1 cellular context compared by ENCODE assay signal in the genomic region with DNA sequence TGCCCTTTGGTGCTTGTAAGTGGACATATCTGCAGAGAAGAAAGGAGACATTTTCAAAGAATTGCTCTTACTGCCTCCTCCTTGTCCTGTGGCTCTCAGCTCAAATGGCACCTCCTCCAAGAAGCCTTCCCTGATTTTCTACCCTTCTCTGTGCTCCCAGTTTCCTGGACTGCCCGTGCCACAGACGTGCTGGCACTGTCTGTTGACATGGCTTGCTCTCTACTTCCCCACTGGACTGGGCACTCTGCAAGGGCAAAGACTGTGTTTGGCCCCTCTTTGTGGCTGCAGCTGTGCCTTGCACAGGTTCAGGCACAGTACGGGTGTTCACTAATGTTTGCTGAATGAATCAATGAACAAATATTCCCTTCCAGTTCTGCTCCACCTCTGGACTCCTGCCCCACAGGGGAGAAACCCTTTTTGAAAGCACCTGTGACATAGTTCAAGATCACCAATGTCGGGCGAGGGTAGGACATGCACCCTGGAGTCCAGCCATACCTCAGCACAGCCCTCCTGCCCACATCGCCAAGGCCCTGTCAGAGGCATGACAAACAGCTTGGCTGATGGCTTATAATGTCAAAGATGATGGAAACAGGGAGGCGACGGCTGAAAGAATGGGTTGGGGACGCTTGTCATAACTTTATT.
TF ChIP-seq lines count a peak whose summit lies in the region.

No MANE protein-coding gene starts in this region.

TF ChIP-seq in HepG2, 621 proteins besides CTCF, POLR2A, EP300 and RAD21 (continued from another document and continues in another):
- TF ChIP-seq ZNF292 (CRISPR knock-in tag; IDR thresholded peaks at IDR 0.05; ENCODE audit: borderline replicate concordance, low read depth) (peak; percentile 87; the same call in 1 of the 2 replicates), ZNF451 (CRISPR knock-in tag; IDR thresholded peaks at IDR 0.05) (0 out of 2 replicates have a peak, but pooled peaks have one; percentile 61), FOXK1 (CRISPR knock-in tag; IDR thresholded peaks at IDR 0.05; ENCODE audit: borderline replicate concordance, low read depth) (no peak), ZNF205 (CRISPR knock-in tag; IDR thresholded peaks at IDR 0.05) (0 out of 2 replicates have a peak, but pooled peaks have one; percentile 32), SCMH1 (CRISPR knock-in tag; IDR thresholded peaks at IDR 0.05; ENCODE audit: borderline replicate concordance) (no peak), ISL2 (CRISPR knock-in tag; IDR thresholded peaks at IDR 0.05) (no peak), MAFF (IDR thresholded peaks at IDR 0.05; ENCODE audit: low read depth, low read length) (no peak), ZNF549 (CRISPR knock-in tag; IDR thresholded peaks at IDR 0.05) (no peak), ZFX (CRISPR knock-in tag; IDR thresholded peaks at IDR 0.05; ENCODE audit: low read depth) (no peak; the same call in 1 of the 2 replicates), ETV6 (CRISPR knock-in tag; conservative IDR thresholded peaks at IDR 0.05) (no peak), KLF16 (CRISPR knock-in tag; IDR thresholded peaks at IDR 0.05) (no peak), ZNF350 (CRISPR knock-in tag; IDR thresholded peaks at IDR 0.05; ENCODE audit: borderline replicate concordance, low read depth) (peak; percentile 46; the same call in 1 of the 2 replicates), KMT2B (CRISPR knock-in tag; IDR thresholded peaks at IDR 0.05) (no peak), AHR (CRISPR knock-in tag; IDR thresholded peaks at IDR 0.05) (no peak), FOXK2 (IDR thresholded peaks at IDR 0.05) (no peak), ZNF274 (CRISPR knock-in tag; IDR thresholded peaks at IDR 0.05) (peak; percentile 75), ZNF709 (CRISPR knock-in tag; IDR thresholded peaks at IDR 0.05) (no peak), RFX5 (IDR thresholded peaks at IDR 0.05; ENCODE audit: low read depth, low read length) (no peak), ZNF782 (CRISPR knock-in tag; IDR thresholded peaks at IDR 0.05; ENCODE audit: borderline replicate concordance) (no peak), NONO (IDR thresholded peaks at IDR 0.05) (no peak), NONO (CRISPR knock-in tag; conservative IDR thresholded peaks at IDR 0.05) (peak; percentile 72), RELA (CRISPR knock-in tag; IDR thresholded peaks at IDR 0.05) (no peak), HOXA7 (CRISPR knock-in tag; IDR thresholded peaks at IDR 0.05) (no peak), MLLT10 (CRISPR knock-in tag; IDR thresholded peaks at IDR 0.05) (no peak), NFKB2 (CRISPR knock-in tag; IDR thresholded peaks at IDR 0.05; ENCODE audit: borderline replicate concordance) (no peak), SRSF9 (IDR thresholded peaks at IDR 0.05; ENCODE audit: borderline replicate concordance, insufficient read depth, low read depth, low read length, poor library complexity, severe bottlenecking) (no peak), ZNF496 (CRISPR knock-in tag; IDR thresholded peaks at IDR 0.05; ENCODE audit: insufficient replicate concordance) (no peak), POLR2AphosphoS2 (IDR thresholded peaks at IDR 0.05; ENCODE audit: low read depth, low read length) (no peak), HDAC2 (CRISPR knock-in tag; IDR thresholded peaks at IDR 0.05) (peak; percentile 60; the same call in 1 of the 2 replicates)
- TF ChIP-seq, protein P1, sequence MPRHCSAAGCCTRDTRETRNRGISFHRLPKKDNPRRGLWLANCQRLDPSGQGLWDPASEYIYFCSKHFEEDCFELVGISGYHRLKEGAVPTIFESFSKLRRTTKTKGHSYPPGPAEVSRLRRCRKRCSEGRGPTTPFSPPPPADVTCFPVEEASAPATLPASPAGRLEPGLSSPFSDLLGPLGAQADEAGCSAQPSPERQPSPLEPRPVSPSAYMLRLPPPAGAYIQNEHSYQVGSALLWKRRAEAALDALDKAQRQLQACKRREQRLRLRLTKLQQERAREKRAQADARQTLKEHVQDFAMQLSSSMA (CRISPR knock-in tag; IDR thresholded peaks at IDR 0.05) = peak; percentile 66; the same call in 1 of the 2 replicates
- TF ChIP-seq, protein P2, sequence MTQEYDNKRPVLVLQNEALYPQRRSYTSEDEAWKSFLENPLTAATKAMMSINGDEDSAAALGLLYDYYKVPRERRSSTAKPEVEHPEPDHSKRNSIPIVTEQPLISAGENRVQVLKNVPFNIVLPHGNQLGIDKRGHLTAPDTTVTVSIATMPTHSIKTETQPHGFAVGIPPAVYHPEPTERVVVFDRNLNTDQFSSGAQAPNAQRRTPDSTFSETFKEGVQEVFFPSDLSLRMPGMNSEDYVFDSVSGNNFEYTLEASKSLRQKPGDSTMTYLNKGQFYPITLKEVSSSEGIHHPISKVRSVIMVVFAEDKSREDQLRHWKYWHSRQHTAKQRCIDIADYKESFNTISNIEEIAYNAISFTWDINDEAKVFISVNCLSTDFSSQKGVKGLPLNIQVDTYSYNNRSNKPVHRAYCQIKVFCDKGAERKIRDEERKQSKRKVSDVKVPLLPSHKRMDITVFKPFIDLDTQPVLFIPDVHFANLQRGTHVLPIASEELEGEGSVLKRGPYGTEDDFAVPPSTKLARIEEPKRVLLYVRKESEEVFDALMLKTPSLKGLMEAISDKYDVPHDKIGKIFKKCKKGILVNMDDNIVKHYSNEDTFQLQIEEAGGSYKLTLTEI (CRISPR knock-in tag; conservative IDR thresholded peaks at IDR 0.05) = no peak
- TF ChIP-seq, protein P3, sequence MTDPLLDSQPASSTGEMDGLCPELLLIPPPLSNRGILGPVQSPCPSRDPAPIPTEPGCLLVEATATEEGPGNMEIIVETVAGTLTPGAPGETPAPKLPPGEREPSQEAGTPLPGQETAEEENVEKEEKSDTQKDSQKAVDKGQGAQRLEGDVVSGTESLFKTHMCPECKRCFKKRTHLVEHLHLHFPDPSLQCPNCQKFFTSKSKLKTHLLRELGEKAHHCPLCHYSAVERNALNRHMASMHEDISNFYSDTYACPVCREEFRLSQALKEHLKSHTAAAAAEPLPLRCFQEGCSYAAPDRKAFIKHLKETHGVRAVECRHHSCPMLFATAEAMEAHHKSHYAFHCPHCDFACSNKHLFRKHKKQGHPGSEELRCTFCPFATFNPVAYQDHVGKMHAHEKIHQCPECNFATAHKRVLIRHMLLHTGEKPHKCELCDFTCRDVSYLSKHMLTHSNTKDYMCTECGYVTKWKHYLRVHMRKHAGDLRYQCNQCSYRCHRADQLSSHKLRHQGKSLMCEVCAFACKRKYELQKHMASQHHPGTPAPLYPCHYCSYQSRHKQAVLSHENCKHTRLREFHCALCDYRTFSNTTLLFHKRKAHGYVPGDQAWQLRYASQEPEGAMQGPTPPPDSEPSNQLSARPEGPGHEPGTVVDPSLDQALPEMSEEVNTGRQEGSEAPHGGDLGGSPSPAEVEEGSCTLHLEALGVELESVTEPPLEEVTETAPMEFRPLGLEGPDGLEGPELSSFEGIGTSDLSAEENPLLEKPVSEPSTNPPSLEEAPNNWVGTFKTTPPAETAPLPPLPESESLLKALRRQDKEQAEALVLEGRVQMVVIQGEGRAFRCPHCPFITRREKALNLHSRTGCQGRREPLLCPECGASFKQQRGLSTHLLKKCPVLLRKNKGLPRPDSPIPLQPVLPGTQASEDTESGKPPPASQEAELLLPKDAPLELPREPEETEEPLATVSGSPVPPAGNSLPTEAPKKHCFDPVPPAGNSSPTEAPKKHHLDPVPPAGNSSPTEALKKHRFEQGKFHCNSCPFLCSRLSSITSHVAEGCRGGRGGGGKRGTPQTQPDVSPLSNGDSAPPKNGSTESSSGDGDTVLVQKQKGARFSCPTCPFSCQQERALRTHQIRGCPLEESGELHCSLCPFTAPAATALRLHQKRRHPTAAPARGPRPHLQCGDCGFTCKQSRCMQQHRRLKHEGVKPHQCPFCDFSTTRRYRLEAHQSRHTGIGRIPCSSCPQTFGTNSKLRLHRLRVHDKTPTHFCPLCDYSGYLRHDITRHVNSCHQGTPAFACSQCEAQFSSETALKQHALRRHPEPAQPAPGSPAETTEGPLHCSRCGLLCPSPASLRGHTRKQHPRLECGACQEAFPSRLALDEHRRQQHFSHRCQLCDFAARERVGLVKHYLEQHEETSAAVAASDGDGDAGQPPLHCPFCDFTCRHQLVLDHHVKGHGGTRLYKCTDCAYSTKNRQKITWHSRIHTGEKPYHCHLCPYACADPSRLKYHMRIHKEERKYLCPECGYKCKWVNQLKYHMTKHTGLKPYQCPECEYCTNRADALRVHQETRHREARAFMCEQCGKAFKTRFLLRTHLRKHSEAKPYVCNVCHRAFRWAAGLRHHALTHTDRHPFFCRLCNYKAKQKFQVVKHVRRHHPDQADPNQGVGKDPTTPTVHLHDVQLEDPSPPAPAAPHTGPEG (CRISPR knock-in tag; IDR thresholded peaks at IDR 0.05) = no peak
- TF ChIP-seq, protein P4, sequence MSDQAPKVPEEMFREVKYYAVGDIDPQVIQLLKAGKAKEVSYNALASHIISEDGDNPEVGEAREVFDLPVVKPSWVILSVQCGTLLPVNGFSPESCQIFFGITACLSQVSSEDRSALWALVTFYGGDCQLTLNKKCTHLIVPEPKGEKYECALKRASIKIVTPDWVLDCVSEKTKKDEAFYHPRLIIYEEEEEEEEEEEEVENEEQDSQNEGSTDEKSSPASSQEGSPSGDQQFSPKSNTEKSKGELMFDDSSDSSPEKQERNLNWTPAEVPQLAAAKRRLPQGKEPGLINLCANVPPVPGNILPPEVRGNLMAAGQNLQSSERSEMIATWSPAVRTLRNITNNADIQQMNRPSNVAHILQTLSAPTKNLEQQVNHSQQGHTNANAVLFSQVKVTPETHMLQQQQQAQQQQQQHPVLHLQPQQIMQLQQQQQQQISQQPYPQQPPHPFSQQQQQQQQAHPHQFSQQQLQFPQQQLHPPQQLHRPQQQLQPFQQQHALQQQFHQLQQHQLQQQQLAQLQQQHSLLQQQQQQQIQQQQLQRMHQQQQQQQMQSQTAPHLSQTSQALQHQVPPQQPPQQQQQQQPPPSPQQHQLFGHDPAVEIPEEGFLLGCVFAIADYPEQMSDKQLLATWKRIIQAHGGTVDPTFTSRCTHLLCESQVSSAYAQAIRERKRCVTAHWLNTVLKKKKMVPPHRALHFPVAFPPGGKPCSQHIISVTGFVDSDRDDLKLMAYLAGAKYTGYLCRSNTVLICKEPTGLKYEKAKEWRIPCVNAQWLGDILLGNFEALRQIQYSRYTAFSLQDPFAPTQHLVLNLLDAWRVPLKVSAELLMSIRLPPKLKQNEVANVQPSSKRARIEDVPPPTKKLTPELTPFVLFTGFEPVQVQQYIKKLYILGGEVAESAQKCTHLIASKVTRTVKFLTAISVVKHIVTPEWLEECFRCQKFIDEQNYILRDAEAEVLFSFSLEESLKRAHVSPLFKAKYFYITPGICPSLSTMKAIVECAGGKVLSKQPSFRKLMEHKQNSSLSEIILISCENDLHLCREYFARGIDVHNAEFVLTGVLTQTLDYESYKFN (CRISPR knock-in tag; conservative IDR thresholded peaks at IDR 0.05) = peak; percentile 89
- TF ChIP-seq, protein P5, sequence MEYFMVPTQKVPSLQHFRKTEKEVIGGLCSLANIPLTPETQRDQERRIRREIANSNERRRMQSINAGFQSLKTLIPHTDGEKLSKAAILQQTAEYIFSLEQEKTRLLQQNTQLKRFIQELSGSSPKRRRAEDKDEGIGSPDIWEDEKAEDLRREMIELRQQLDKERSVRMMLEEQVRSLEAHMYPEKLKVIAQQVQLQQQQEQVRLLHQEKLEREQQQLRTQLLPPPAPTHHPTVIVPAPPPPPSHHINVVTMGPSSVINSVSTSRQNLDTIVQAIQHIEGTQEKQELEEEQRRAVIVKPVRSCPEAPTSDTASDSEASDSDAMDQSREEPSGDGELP (IDR thresholded peaks at IDR 0.05; ENCODE audit: borderline replicate concordance, low read depth) = no peak; the same call in 1 of the 2 replicates
- TF ChIP-seq, protein P6, sequence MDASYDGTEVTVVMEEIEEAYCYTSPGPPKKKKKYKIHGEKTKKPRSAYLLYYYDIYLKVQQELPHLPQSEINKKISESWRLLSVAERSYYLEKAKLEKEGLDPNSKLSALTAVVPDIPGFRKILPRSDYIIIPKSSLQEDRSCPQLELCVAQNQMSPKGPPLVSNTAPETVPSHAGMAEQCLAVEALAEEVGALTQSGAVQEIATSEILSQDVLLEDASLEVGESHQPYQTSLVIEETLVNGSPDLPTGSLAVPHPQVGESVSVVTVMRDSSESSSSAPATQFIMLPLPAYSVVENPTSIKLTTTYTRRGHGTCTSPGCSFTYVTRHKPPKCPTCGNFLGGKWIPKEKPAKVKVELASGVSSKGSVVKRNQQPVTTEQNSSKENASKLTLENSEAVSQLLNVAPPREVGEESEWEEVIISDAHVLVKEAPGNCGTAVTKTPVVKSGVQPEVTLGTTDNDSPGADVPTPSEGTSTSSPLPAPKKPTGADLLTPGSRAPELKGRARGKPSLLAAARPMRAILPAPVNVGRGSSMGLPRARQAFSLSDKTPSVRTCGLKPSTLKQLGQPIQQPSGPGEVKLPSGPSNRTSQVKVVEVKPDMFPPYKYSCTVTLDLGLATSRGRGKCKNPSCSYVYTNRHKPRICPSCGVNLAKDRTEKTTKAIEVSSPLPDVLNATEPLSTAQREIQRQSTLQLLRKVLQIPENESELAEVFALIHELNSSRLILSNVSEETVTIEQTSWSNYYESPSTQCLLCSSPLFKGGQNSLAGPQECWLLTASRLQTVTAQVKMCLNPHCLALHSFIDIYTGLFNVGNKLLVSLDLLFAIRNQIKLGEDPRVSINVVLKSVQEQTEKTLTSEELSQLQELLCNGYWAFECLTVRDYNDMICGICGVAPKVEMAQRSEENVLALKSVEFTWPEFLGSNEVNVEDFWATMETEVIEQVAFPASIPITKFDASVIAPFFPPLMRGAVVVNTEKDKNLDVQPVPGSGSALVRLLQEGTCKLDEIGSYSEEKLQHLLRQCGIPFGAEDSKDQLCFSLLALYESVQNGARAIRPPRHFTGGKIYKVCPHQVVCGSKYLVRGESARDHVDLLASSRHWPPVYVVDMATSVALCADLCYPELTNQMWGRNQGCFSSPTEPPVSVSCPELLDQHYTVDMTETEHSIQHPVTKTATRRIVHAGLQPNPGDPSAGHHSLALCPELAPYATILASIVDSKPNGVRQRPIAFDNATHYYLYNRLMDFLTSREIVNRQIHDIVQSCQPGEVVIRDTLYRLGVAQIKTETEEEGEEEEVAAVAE (CRISPR knock-in tag; IDR thresholded peaks at IDR 0.05; ENCODE audit: borderline replicate concordance) = no peak
- TF ChIP-seq, protein P7, sequence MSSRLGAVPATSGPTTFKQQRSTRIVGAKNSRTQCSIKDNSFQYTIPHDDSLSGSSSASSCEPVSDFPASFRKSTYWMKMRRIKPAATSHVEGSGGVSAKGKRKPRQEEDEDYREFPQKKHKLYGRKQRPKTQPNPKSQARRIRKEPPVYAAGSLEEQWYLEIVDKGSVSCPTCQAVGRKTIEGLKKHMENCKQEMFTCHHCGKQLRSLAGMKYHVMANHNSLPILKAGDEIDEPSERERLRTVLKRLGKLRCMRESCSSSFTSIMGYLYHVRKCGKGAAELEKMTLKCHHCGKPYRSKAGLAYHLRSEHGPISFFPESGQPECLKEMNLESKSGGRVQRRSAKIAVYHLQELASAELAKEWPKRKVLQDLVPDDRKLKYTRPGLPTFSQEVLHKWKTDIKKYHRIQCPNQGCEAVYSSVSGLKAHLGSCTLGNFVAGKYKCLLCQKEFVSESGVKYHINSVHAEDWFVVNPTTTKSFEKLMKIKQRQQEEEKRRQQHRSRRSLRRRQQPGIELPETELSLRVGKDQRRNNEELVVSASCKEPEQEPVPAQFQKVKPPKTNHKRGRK (CRISPR knock-in tag; IDR thresholded peaks at IDR 0.05) = no peak
- TF ChIP-seq, protein P8, sequence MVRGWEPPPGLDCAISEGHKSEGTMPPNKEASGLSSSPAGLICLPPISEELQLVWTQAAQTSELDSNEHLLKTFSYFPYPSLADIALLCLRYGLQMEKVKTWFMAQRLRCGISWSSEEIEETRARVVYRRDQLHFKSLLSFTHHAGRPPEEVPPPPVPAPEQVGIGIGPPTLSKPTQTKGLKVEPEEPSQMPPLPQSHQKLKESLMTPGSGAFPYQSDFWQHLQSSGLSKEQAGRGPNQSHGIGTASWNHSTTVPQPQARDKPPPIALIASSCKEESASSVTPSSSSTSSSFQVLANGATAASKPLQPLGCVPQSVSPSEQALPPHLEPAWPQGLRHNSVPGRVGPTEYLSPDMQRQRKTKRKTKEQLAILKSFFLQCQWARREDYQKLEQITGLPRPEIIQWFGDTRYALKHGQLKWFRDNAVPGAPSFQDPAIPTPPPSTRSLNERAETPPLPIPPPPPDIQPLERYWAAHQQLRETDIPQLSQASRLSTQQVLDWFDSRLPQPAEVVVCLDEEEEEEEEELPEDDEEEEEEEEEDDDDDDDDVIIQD (CRISPR knock-in tag; IDR thresholded peaks at IDR 0.05; ENCODE audit: low read depth) = no peak
